Comparison of ENCODE assay signal across 16 cellular contexts in the genomic region with DNA sequence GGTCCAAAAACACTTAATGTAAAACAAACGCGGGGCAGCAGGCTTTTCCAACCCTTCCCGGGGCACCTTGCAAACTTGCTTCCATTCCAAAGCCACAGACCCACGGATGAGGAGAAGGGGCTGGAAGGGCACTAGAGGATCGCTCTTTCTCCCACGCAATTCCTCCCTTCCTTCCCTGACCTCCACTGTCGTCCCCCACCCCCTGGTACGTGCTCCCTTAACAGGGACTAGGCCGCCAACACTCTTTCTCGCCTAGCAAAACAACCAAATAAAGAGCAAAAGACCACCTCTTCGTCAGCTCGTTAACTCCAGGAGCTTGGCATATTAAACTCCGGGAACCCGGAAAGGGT. TPM values are rescaled to one million over a fixed set of nuclear protein-coding genes. Genes with fewer than 3 reads are reported as not detected.
DNase-seq lines count a peak whose midpoint lies in the region; ATAC-seq and TF ChIP-seq lines count a peak whose summit lies in the region.
"Had no signal": no experiment of that assay in that cellular context is flagged by ENCODE, and none has a peak within 500 bp of the region (broad histone marks: within the 10 kb centered on the region; RNA-seq: fewer than 3 reads in every experiment).

No MANE protein-coding gene starts in this region.

- H3K9me3 Mint-ChIP-seq in GM23338, result no peaks in the 10 kb centered on the region; the same call in none of the 3 replicates
- H3K9me3 Mint-ChIP-seq in WTC11, result no peaks in the 10 kb centered on the region
- H3K9me3 Mint-ChIP-seq in progenitor cell of endocrine pancreas (ENCODE audit: low read depth), result no peaks in the 10 kb centered on the region

- no peaks in the 10 kb centered on the region for H3K36me3 ChIP-seq in GM23338 (ENCODE audit: insufficient read depth)
- H3K36me3 ChIP-seq: adrenal gland had no signal

- H3K4me3 ChIP-seq in GM23338, result peak overlapping the region; percentile 68
- peak overlapping the region; percentile 10 for H3K4me3 ChIP-seq in iPS-11a (ENCODE audit: low read depth, low read length)
- H3K4me3 ChIP-seq: adrenal gland had no signal

- peak overlapping the region; percentile 64; the same call in 1 of the 2 replicates for H2AFZ ChIP-seq in GM23338

- peaks cover 9% of the 10 kb centered on the region; the same call in 1 of the 2 replicates for H4K20me1 ChIP-seq in GM23338 (replicated peaks; ENCODE audit: insufficient read depth)

- peak overlapping the region; percentile 90 for H3K4me2 ChIP-seq in GM23338

- TF ChIP-seq CTCF in GM23338 (conservative IDR thresholded peaks at IDR 0.05; ENCODE audit: low read depth in 2 of 2) (no peak), WTC11 (IDR thresholded peaks at IDR 0.05) (no peak), progenitor cell of endocrine pancreas (IDR thresholded peaks at IDR 0.05; ENCODE audit: unreplicated experiment) (no peak)

- H3K27me3 Mint-ChIP-seq in GM23338 (ENCODE audit: insufficient read depth, low read depth, poor library complexity) (peaks cover 99% of the 10 kb centered on the region), WTC11 (ENCODE audit: low read depth) (peaks cover 99% of the 10 kb centered on the region), progenitor cell of endocrine pancreas (peaks cover 97% of the 10 kb centered on the region)

- H3K9me2 ChIP-seq in GM23338 (ENCODE audit: insufficient read depth), result no peaks in the 10 kb centered on the region

- intact Hi-C loops in left colon (cut with DNase I, micrococcal nuclease), result no loop called here

- H3K27ac Mint-ChIP-seq in GM23338 (no peak overlapping the region), WTC11 (peak overlapping the region; percentile 98), progenitor cell of endocrine pancreas (no peak overlapping the region)

- no peaks in the 10 kb centered on the region for H3K79me2 ChIP-seq in GM23338 (replicated peaks; ENCODE audit: insufficient read depth)

- CTCF ChIA-PET in WTC11 (lab: Charles Lee), result interaction anchor here (1.6 to 2.0 kb wide), 2 partner anchors 10 to 33 kb away, joined by 3 to 7 read pairs; no protein-coding TSS in a partner anchor

- no peak overlapping the region for H3K27ac ChIP-seq in GM23338 (ENCODE audit: low read depth)
- H3K27ac ChIP-seq: adrenal gland, RWPE1 had no signal

- H3F3A ChIP-seq in GM23338 (replicated peaks; ENCODE audit: low read depth), result peaks cover 41% of the 10 kb centered on the region

- H3K4me3 Mint-ChIP-seq in GM23338 (peak overlapping the region; percentile 60), WTC11 (peak overlapping the region; percentile 76), progenitor cell of endocrine pancreas (ENCODE audit: low read depth) (peak overlapping the region; percentile 21)

- H3K27me3 ChIP-seq in GM23338 (ENCODE audit: insufficient read depth), result peaks cover 98% of the 10 kb centered on the region

- DNase-seq in GM23338 (ENCODE audit: low spot score), result no peak
- DNase-seq in WTC11 (ENCODE audit: low spot score), result no peak
- DNase-seq in progenitor cell of endocrine pancreas (ENCODE audit: low spot score, unreplicated experiment), result no peak
- DNase-seq in left colon, result no peak
- no peak for DNase-seq in NOMO-1 (lab: John Stamatoyannopoulos, UW; ENCODE audit: unreplicated experiment in 2 of 2)
- no peak for DNase-seq in GM19240 (ENCODE audit: insufficient read length, low spot score)
- DNase-seq: adrenal gland; caudate nucleus; effector memory CD4-positive, alpha-beta T cell; naive thymus-derived CD4-positive, alpha-beta T cell; NCI-H146; NCI-H226; stimulated activated CD4-positive, alpha-beta T cell treated with anti-CD3 and anti-CD28 coated beads, Interleukin-1b, Interleukin-23, amount 100 ng/mL, for 48 hours had no signal

- peaks cover 64% of the 10 kb centered on the region for H3K4me1 ChIP-seq in GM23338 (ENCODE audit: insufficient read depth)

- H3K36me3 Mint-ChIP-seq in GM23338 (ENCODE audit: low read depth) (no peaks in the 10 kb centered on the region; the same call in 2 of the 3 replicates), WTC11 (no peaks in the 10 kb centered on the region), progenitor cell of endocrine pancreas (ENCODE audit: insufficient read depth) (no peaks in the 10 kb centered on the region)

- ATAC-seq in GM23338 (no peak), WTC11 (no peak), left colon (no peak)
- ATAC-seq: naive thymus-derived CD4-positive, alpha-beta T cell had no signal

- POLR2A ChIA-PET in WTC11 (lab: Charles Lee), result interaction anchor here (0.6 kb wide), 1 partner anchor 11 kb away, joined by 3 read pairs; no protein-coding TSS in a partner anchor

- H3K4me1 Mint-ChIP-seq in GM23338 (peaks cover 61% of the 10 kb centered on the region), WTC11 (peaks cover 68% of the 10 kb centered on the region), progenitor cell of endocrine pancreas (ENCODE audit: low read depth) (peaks cover 25% of the 10 kb centered on the region)

TF ChIP-seq in GM23338, 12 proteins besides CTCF, POLR2A, EP300 and RAD21:
- no peak for TF ChIP-seq JUNB (IDR thresholded peaks at IDR 0.05; ENCODE audit: unreplicated experiment)
- TF ChIP-seq STAT1 (IDR thresholded peaks at IDR 0.05; ENCODE audit: unreplicated experiment), result no peak
- TF ChIP-seq, protein P1, sequence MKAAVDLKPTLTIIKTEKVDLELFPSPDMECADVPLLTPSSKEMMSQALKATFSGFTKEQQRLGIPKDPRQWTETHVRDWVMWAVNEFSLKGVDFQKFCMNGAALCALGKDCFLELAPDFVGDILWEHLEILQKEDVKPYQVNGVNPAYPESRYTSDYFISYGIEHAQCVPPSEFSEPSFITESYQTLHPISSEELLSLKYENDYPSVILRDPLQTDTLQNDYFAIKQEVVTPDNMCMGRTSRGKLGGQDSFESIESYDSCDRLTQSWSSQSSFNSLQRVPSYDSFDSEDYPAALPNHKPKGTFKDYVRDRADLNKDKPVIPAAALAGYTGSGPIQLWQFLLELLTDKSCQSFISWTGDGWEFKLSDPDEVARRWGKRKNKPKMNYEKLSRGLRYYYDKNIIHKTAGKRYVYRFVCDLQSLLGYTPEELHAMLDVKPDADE (IDR thresholded peaks at IDR 0.05), result no peak

TF ChIP-seq in WTC11, 78 proteins besides CTCF, POLR2A, EP300 and RAD21 (continues in another document):
- TF ChIP-seq, protein P2, sequence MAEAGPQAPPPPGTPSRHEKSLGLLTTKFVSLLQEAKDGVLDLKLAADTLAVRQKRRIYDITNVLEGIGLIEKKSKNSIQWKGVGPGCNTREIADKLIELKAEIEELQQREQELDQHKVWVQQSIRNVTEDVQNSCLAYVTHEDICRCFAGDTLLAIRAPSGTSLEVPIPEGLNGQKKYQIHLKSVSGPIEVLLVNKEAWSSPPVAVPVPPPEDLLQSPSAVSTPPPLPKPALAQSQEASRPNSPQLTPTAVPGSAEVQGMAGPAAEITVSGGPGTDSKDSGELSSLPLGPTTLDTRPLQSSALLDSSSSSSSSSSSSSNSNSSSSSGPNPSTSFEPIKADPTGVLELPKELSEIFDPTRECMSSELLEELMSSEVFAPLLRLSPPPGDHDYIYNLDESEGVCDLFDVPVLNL (CRISPR knock-in tag; IDR thresholded peaks at IDR 0.05; ENCODE audit: borderline replicate concordance, low read depth), result no peak
- TF ChIP-seq NR1H2 (CRISPR knock-in tag; IDR thresholded peaks at IDR 0.05), result no peak
- TF ChIP-seq, protein P3, sequence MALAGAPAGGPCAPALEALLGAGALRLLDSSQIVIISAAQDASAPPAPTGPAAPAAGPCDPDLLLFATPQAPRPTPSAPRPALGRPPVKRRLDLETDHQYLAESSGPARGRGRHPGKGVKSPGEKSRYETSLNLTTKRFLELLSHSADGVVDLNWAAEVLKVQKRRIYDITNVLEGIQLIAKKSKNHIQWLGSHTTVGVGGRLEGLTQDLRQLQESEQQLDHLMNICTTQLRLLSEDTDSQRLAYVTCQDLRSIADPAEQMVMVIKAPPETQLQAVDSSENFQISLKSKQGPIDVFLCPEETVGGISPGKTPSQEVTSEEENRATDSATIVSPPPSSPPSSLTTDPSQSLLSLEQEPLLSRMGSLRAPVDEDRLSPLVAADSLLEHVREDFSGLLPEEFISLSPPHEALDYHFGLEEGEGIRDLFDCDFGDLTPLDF (CRISPR knock-in tag; IDR thresholded peaks at IDR 0.05), result no peak
- TF ChIP-seq NFATC4 (CRISPR knock-in tag; IDR thresholded peaks at IDR 0.05), result no peak
- TF ChIP-seq KAT7 (CRISPR knock-in tag; IDR thresholded peaks at IDR 0.05; ENCODE audit: borderline replicate concordance), result no peak
- no peak for TF ChIP-seq HMGA2 (CRISPR knock-in tag; IDR thresholded peaks at IDR 0.05)
- TF ChIP-seq, protein P4, sequence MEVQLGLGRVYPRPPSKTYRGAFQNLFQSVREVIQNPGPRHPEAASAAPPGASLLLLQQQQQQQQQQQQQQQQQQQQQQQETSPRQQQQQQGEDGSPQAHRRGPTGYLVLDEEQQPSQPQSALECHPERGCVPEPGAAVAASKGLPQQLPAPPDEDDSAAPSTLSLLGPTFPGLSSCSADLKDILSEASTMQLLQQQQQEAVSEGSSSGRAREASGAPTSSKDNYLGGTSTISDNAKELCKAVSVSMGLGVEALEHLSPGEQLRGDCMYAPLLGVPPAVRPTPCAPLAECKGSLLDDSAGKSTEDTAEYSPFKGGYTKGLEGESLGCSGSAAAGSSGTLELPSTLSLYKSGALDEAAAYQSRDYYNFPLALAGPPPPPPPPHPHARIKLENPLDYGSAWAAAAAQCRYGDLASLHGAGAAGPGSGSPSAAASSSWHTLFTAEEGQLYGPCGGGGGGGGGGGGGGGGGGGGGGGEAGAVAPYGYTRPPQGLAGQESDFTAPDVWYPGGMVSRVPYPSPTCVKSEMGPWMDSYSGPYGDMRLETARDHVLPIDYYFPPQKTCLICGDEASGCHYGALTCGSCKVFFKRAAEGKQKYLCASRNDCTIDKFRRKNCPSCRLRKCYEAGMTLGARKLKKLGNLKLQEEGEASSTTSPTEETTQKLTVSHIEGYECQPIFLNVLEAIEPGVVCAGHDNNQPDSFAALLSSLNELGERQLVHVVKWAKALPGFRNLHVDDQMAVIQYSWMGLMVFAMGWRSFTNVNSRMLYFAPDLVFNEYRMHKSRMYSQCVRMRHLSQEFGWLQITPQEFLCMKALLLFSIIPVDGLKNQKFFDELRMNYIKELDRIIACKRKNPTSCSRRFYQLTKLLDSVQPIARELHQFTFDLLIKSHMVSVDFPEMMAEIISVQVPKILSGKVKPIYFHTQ (CRISPR knock-in tag; IDR thresholded peaks at IDR 0.05), result no peak
- TF ChIP-seq IRF2 (CRISPR knock-in tag; IDR thresholded peaks at IDR 0.05; ENCODE audit: borderline replicate concordance, low read depth), result no peak
- TF ChIP-seq SP1 (CRISPR knock-in tag; conservative IDR thresholded peaks at IDR 0.05), result no peak
- TF ChIP-seq NFE2L1 (CRISPR knock-in tag; IDR thresholded peaks at IDR 0.05), result no peak
- TF ChIP-seq FOXJ3 (CRISPR knock-in tag; IDR thresholded peaks at IDR 0.05; ENCODE audit: borderline replicate concordance), result no peak
- no peak for TF ChIP-seq ZNF317 (CRISPR knock-in tag; IDR thresholded peaks at IDR 0.05; ENCODE audit: borderline replicate concordance, low read depth)
- no peak for TF ChIP-seq SMAD4 (CRISPR knock-in tag; IDR thresholded peaks at IDR 0.05)

RNA-seq across cellular contexts. Expression of a gene that starts 3.9 kb away (rescaled TPM):
- total RNA-seq in GM23338 (2014; rRNA removed; shearing (Covaris generic)), result 0.35 and 0.52 TPM in 2 replicates
- 0.99 and 1.0 TPM in 2 replicates for polyA plus RNA-seq in GM23338 (2016; fragmentation: Nextera tagmentation; extraction: Ambion mirVana)
- 11.3 to 24.9 TPM (median 12.2 TPM) in 3 replicates for total RNA-seq in WTC11 (2021)
- total RNA-seq in progenitor cell of endocrine pancreas, result 5.3 and 7.4 TPM in 2 replicates
- 1 to 10 TPM; 1.1 TPM for total RNA-seq in left colon
- total RNA-seq: adrenal gland; liver; naive thymus-derived CD4-positive, alpha-beta T cell had no signal
- polyA plus RNA-seq: adrenal gland; naive thymus-derived CD4-positive, alpha-beta T cell had no signal

Comparison
In these comparisons a context has a peak if more than half of its experiments do, and no peak if none do; other contexts are left out.
1. H3K4me3 Mint-ChIP-seq: peak in every context shown above with its lines; median percentile 76 in WTC11; 60 in GM23338; 21 in progenitor cell of endocrine pancreas.